Comparison of ENCODE assay signal across 9 cellular contexts in genomic region chr16:73122604-73123386, GRCh38.
DNase-seq lines count a peak whose midpoint lies in the region; ATAC-seq, FAIRE-seq and TF ChIP-seq lines count a peak whose summit lies in the region.
"Had no signal": no experiment of that assay in that cellular context is flagged by ENCODE, and none has a peak within 500 bp of the region (broad histone marks: within the 10 kb centered on the region; RNA-seq: fewer than 3 reads in every experiment).

No MANE protein-coding gene starts in this region.

- H3K4me2 ChIP-seq in HepG2 (ENCODE audit: low read depth, low read length): no peak overlapping the region

- H3K36me3 ChIP-seq in liver (ENCODE audit: control insufficient read depth in 4 of 4, insufficient read depth in 3 of 4, low read depth in 1 of 4, low read length in 3 of 4) (no peaks in the 10 kb centered on the region), HepG2 (replicated peaks in 1 of 2; ENCODE audit: control insufficient read depth in 1 of 2, insufficient read depth in 2 of 2, low read length in 2 of 2) (no peaks in the 10 kb centered on the region), vagina (no peaks in the 10 kb centered on the region)

- H3K27me3 ChIP-seq in liver (ENCODE audit: control insufficient read depth in 4 of 4, insufficient read depth in 4 of 4, low read length in 3 of 4) (no peaks in the 10 kb centered on the region), HepG2 (ENCODE audit: control insufficient read depth in 1 of 2, insufficient read depth in 2 of 2, low read length in 2 of 2) (no peaks in the 10 kb centered on the region; a peak in 1 of 5 replicates), vagina (no peaks in the 10 kb centered on the region)

- TF ChIP-seq RAD21 in liver (IDR thresholded peaks at IDR 0.05) (peak in 1 of 2 donors; percentile 18), HepG2 (CRISPR knock-in tag; IDR thresholded peaks at IDR 0.05) (no peak)

- TF ChIP-seq POLR2A in HepG2 (IDR thresholded peaks at IDR 0.05; ENCODE audit: insufficient read depth in 1 of 2, low read depth in 2 of 2, low read length in 2 of 2) (no peak), vagina (IDR thresholded peaks at IDR 0.05) (no peak)

- no peaks in the 10 kb centered on the region for H3K79me2 ChIP-seq in HepG2 (ENCODE audit: insufficient read depth, low read length)

- ATAC-seq in HepG2 (no peak), HG02885 (IDR thresholded peaks at IDR 0.05; ENCODE audit: poor library complexity, unreplicated experiment) (no peak)

- TF ChIP-seq EP300 in HepG2 (IDR thresholded peaks at IDR 0.05; ENCODE audit: low read depth in 2 of 2, low read length in 2 of 2) (no peak), HepG2 (CRISPR knock-in tag; IDR thresholded peaks at IDR 0.05; ENCODE audit: borderline replicate concordance) (no peak)

- DNase-seq in HepG2 (ENCODE audit: low spot score): no peak
- DNase-seq in choroid plexus epithelial cell (ENCODE audit: low read depth): peak; percentile 40
- DNase-seq in lung microvascular endothelial cell (ENCODE audit: low read depth in 2 of 2): peak; percentile 22 to 42
- DNase-seq in vagina (ENCODE audit: extremely low spot score in 2 of 2): no peak
- no peak for DNase-seq in kidney glomerular epithelial cell (lab: John Stamatoyannopoulos, UW)
- DNase-seq in T-helper 9 cell: no peak
- DNase-seq: SHP77 treated with DMSO at 0.1 percent for 48 hours had no signal

- intact Hi-C loops in HepG2 (cut with micrococcal nuclease; ENCODE audit: unreplicated experiment): no loop called here
- intact Hi-C loops in vagina (cut with DNase I): loop anchor here (10.0 kb wide), 1 partner anchor 1332 kb away; no protein-coding TSS in a partner anchor

- no peak for TF ChIP-seq CTCF in liver (IDR thresholded peaks at IDR 0.05; ENCODE audit: low read depth, low read length, missing input control)
- TF ChIP-seq CTCF in HepG2 (CRISPR knock-in tag; IDR thresholded peaks at IDR 0.05): no peak
- peak; percentile 14 for TF ChIP-seq CTCF in choroid plexus epithelial cell (conservative IDR thresholded peaks at IDR 0.05; ENCODE audit: low read depth, low read length)
- no peak for TF ChIP-seq CTCF in vagina (IDR thresholded peaks at IDR 0.05)

- POLR2A ChIA-PET in HepG2 (lab: Yijun Ruan, JAX): no interaction called here

- in situ Hi-C loops in HepG2 (cut with HindIII; ENCODE audit: extremely low pct_ligation_motif_present, low pct_unique_long_range_greater_than_20kb): no loop called here

- no peak for FAIRE-seq in HepG2 (lab: Jason Lieb, UNC)

- H4K20me1 ChIP-seq in HepG2 (ENCODE audit: insufficient read depth, low read length): no peaks in the 10 kb centered on the region

- WGBS in liver: 66% methylated on average over 10 of the region's 10 CpGs
- WGBS in HepG2 (ENCODE audit: low lambda C conversion rate): 37% methylated on average over 10 of the region's 10 CpGs

- H2AFZ ChIP-seq in HepG2 (ENCODE audit: low read length): no peak overlapping the region

- H3K4me3 ChIP-seq in liver (ENCODE audit: low read depth in 1 of 3, low read length in 3 of 3) (no peak overlapping the region), HepG2 (replicated peaks in 1 of 3; ENCODE audit: insufficient read depth in 1 of 3, low read depth in 2 of 3, low read length in 3 of 3) (no peak overlapping the region; a peak in 1 of 6 replicates), choroid plexus epithelial cell (ENCODE audit: low read depth, low read length) (no peak overlapping the region), vagina (no peak overlapping the region)

- CTCF ChIA-PET in HepG2 (lab: Yijun Ruan, JAX; ENCODE audit: low intra/inter-chr PET ratio, low total read pairs): no interaction called here

- H3K9ac ChIP-seq in liver (ENCODE audit: low read depth in 1 of 2, low read length in 2 of 2) (no peak overlapping the region), HepG2 (ENCODE audit: insufficient read depth, low read depth, low read length) (no peak overlapping the region)

- no TSS peak for BruUV-seq in HepG2 (replicated peaks; lab: Mats Ljungman, UMichigan)

- H3K9me3 ChIP-seq in liver (ENCODE audit: control insufficient read depth in 4 of 4, low read length in 3 of 4): peaks cover 0 to 2% (median under 1%) of the 10 kb centered on the region in 4 donors
- no peaks in the 10 kb centered on the region for H3K9me3 ChIP-seq in HepG2 (ENCODE audit: low read length)
- H3K9me3 ChIP-seq in vagina: peaks cover 2% of the 10 kb centered on the region

- H3K4me1 ChIP-seq in liver (ENCODE audit: control insufficient read depth in 4 of 4, insufficient read depth in 4 of 4, low read length in 3 of 4) (peaks cover 0 to 14% (median 6%) of the 10 kb centered on the region in 4 donors), HepG2 (ENCODE audit: insufficient read depth, low read length) (peaks cover 14% of the 10 kb centered on the region), vagina (peaks cover 6% of the 10 kb centered on the region)

- H3K27ac ChIP-seq in liver (ENCODE audit: low read depth in 1 of 2, low read length in 2 of 2): peak overlapping the region; percentile 54 to 60
- H3K27ac ChIP-seq in HepG2 (ENCODE audit: extremely low read length, insufficient read depth, low read length): no peak overlapping the region
- peak overlapping the region; percentile 0 for H3K27ac ChIP-seq in vagina

TF ChIP-seq in liver, 16 proteins besides CTCF, POLR2A, EP300 and RAD21 (continues in another document):
- TF ChIP-seq JUND (IDR thresholded peaks at IDR 0.05) (no peak), HNF4A (conservative IDR thresholded peaks at IDR 0.05) (no peak), ZBTB33 (IDR thresholded peaks at IDR 0.05) (no peak), GABPA (IDR thresholded peaks at IDR 0.05 in 1 of 2, conservative IDR thresholded peaks at IDR 0.05 in 1 of 2) (no peak)

TF ChIP-seq in HepG2, 621 proteins besides CTCF, POLR2A, EP300 and RAD21:
- TF ChIP-seq ZFP36L1 (CRISPR knock-in tag; IDR thresholded peaks at IDR 0.05): no peak
- TF ChIP-seq USF2 (IDR thresholded peaks at IDR 0.05; ENCODE audit: low read depth, low read length): no peak
- no peak for TF ChIP-seq USF2 (CRISPR knock-in tag; IDR thresholded peaks at IDR 0.05; ENCODE audit: borderline replicate concordance)
- no peak for TF ChIP-seq ZNF691 (CRISPR knock-in tag; IDR thresholded peaks at IDR 0.05; ENCODE audit: borderline replicate concordance, low read depth)
- no peak for TF ChIP-seq NFYB (CRISPR knock-in tag; IDR thresholded peaks at IDR 0.05)
- TF ChIP-seq RNF219 (CRISPR knock-in tag; IDR thresholded peaks at IDR 0.05): no peak
- TF ChIP-seq POLR2G (IDR thresholded peaks at IDR 0.05; ENCODE audit: low read depth, low read length): no peak
- no peak for TF ChIP-seq RFX3 (CRISPR knock-in tag; IDR thresholded peaks at IDR 0.05)
- TF ChIP-seq ZNF614 (CRISPR knock-in tag; IDR thresholded peaks at IDR 0.05; ENCODE audit: borderline replicate concordance): no peak
- no peak for TF ChIP-seq GLI4 (CRISPR knock-in tag; IDR thresholded peaks at IDR 0.05; ENCODE audit: borderline replicate concordance)
- no peak for TF ChIP-seq FOXO1 (CRISPR knock-in tag; IDR thresholded peaks at IDR 0.05)

Comparison
In these comparisons a context has a peak if more than half of its experiments do, and no peak if none do; other contexts are left out.
1. DNase-seq: peak in choroid plexus epithelial cell (single experiment) and lung microvascular endothelial cell (2 of 2); none in HepG2 (single experiment), vagina (0 of 2), kidney glomerular epithelial cell (single experiment) and T-helper 9 cell (single experiment).